9 cellular contexts compared by ENCODE assay signal in the genomic region with DNA sequence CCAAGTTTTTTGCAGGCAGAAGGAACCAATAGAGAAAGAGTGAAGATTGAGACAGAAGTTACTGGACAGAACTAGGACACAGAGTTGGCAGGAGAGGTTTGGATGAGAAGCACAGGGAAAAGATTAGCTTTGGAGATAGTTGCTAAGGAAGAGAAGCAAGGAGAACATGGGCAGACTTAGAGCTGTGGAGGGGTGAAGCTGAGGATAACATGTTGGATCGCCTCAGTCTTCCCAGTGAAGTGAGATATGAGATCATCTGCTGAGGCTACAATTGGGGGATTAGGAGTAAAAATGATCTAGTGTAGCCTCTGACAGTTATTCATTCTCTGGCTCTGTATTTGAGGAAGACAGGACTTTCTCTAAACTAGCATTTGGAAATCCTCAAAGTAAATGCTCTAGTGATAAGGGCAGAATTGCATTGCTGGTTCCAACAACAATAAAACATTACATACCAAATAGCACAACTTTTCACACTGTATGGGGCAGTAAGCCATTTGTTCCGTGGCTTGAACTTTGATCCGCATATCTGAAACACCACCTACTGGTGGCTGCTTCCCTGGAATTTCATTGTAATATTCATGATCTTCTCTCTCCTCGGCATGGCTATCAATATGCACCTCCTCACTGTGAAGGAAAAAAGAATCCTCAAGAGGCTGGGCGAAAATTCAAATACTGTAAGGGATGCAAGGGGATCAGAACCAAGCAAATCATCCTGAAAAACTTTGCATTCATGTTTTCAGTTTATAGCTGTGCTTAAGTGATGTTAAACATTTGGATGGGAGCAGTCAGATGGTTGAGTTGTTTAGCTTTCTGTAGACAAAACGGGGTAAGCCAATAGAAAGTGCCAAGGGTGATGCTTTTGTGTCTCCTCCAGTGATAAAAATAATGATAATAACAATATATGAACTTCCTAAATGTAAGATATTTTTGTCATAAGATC. TPM values are rescaled to one million over a fixed set of nuclear protein-coding genes. Genes with fewer than 3 reads are reported as not detected.
DNase-seq lines count a peak whose midpoint lies in the region; ATAC-seq and TF ChIP-seq lines count a peak whose summit lies in the region.
"Had no signal": no experiment of that assay in that cellular context is flagged by ENCODE, and none has a peak within 500 bp of the region (broad histone marks: within the 10 kb centered on the region; RNA-seq: fewer than 3 reads in every experiment).

No MANE protein-coding gene starts in this region.

- H3K27me3 ChIP-seq in liver (ENCODE audit: control insufficient read depth in 4 of 4, insufficient read depth in 4 of 4, low read length in 3 of 4): no peaks in the 10 kb centered on the region
- no peaks in the 10 kb centered on the region for H3K27me3 ChIP-seq in CD4-positive, alpha-beta T cell (ENCODE audit: control insufficient read depth, insufficient read depth, low read length)

- POLR2A ChIA-PET in CD4-positive, alpha-beta T cell (lab: Charles Lee): no interaction called here

- no peak overlapping the region for H3K27ac Mint-ChIP-seq in CD4-positive, alpha-beta T cell

- H3K4me3 ChIP-seq in AG10803 (ENCODE audit: low read length) (no peak overlapping the region), astrocyte of the cerebellum (ENCODE audit: low read depth, low read length) (no peak overlapping the region), liver (ENCODE audit: low read depth in 1 of 3, low read length in 3 of 3) (no peak overlapping the region)

- peak; percentile 69 for TF ChIP-seq CTCF in AG10803 (conservative IDR thresholded peaks at IDR 0.05; ENCODE audit: low read length)
- TF ChIP-seq CTCF in astrocyte of the cerebellum (IDR thresholded peaks at IDR 0.05; ENCODE audit: low read depth, low read length, missing control alignments): peak; percentile 63
- TF ChIP-seq CTCF in liver (IDR thresholded peaks at IDR 0.05; ENCODE audit: low read depth, low read length, missing input control): peak; percentile 55
- TF ChIP-seq CTCF in CD4-positive, alpha-beta T cell (IDR thresholded peaks at IDR 0.05): no peak

- TF ChIP-seq RAD21 in liver (IDR thresholded peaks at IDR 0.05): peak; percentile 71 to 78

- no peak overlapping the region for H3K27ac ChIP-seq in liver (ENCODE audit: low read depth in 1 of 2, low read length in 2 of 2)
- H3K27ac ChIP-seq in CD4-positive, alpha-beta T cell (ENCODE audit: low read depth, low read length): no peak overlapping the region

- H3K9ac ChIP-seq in liver (ENCODE audit: low read depth in 1 of 2, low read length in 2 of 2): no peak overlapping the region

- no peaks in the 10 kb centered on the region for H3K36me3 ChIP-seq in liver (ENCODE audit: control insufficient read depth in 4 of 4, insufficient read depth in 3 of 4, low read depth in 1 of 4, low read length in 3 of 4)

- intact Hi-C loops in CD4-positive, alpha-beta T cell (cut with DNase I, micrococcal nuclease): no loop called here

- peak; percentile 68 for DNase-seq in AG10803 (ENCODE audit: low read depth)
- peak; percentile 29 for DNase-seq in HuH-7 (ENCODE audit: low spot score)
- peak; percentile 53 for DNase-seq in astrocyte of the cerebellum (ENCODE audit: low read depth)
- no peak for DNase-seq in T1000 (lab: John Stamatoyannopoulos, UW)
- no peak for DNase-seq in AML-193 (lab: John Stamatoyannopoulos, UW)
- no peak for DNase-seq in CD4-positive, alpha-beta T cell
- no peak for DNase-seq in foreskin melanocyte

- H3K27me3 Mint-ChIP-seq in CD4-positive, alpha-beta T cell: no peaks in the 10 kb centered on the region

- H3K36me3 Mint-ChIP-seq in CD4-positive, alpha-beta T cell (ENCODE audit: low read depth): no peaks in the 10 kb centered on the region

- CTCF ChIA-PET in CD4-positive, alpha-beta T cell (lab: Charles Lee): interaction anchor here (0.7 kb wide), 1 partner anchor 119 kb away, joined by 3 read pairs; no protein-coding TSS in a partner anchor

- in situ Hi-C loops in astrocyte of the cerebellum (cut with HindIII; ENCODE audit: low sequenced_read_pairs): no loop called here

- H3K4me3 Mint-ChIP-seq in CD4-positive, alpha-beta T cell: no peak overlapping the region
- H3K4me3 Mint-ChIP-seq: central memory CD8-positive, alpha-beta T cell had no signal

- 20% methylated on average over 6 of the region's 6 CpGs for WGBS in liver

- H3K9me3 ChIP-seq in liver (ENCODE audit: control insufficient read depth in 4 of 4, low read length in 3 of 4): no peaks in the 10 kb centered on the region
- H3K9me3 ChIP-seq in CD4-positive, alpha-beta T cell (ENCODE audit: control insufficient read depth, low read length): no peaks in the 10 kb centered on the region

- no peaks in the 10 kb centered on the region for H3K9me3 Mint-ChIP-seq in CD4-positive, alpha-beta T cell
- H3K9me3 Mint-ChIP-seq: central memory CD8-positive, alpha-beta T cell had no signal

- ATAC-seq in CD4-positive, alpha-beta T cell (ENCODE audit: poor library complexity): no peak

- no peaks in the 10 kb centered on the region for H3K4me1 Mint-ChIP-seq in CD4-positive, alpha-beta T cell (ENCODE audit: low read depth)
- H3K4me1 Mint-ChIP-seq: central memory CD8-positive, alpha-beta T cell had no signal

- peaks cover 0 to 10% (median 3%) of the 10 kb centered on the region in 4 donors for H3K4me1 ChIP-seq in liver (ENCODE audit: control insufficient read depth in 4 of 4, insufficient read depth in 4 of 4, low read length in 3 of 4)

TF ChIP-seq in liver, 16 proteins besides CTCF, POLR2A, EP300 and RAD21:
- TF ChIP-seq, protein P1, sequence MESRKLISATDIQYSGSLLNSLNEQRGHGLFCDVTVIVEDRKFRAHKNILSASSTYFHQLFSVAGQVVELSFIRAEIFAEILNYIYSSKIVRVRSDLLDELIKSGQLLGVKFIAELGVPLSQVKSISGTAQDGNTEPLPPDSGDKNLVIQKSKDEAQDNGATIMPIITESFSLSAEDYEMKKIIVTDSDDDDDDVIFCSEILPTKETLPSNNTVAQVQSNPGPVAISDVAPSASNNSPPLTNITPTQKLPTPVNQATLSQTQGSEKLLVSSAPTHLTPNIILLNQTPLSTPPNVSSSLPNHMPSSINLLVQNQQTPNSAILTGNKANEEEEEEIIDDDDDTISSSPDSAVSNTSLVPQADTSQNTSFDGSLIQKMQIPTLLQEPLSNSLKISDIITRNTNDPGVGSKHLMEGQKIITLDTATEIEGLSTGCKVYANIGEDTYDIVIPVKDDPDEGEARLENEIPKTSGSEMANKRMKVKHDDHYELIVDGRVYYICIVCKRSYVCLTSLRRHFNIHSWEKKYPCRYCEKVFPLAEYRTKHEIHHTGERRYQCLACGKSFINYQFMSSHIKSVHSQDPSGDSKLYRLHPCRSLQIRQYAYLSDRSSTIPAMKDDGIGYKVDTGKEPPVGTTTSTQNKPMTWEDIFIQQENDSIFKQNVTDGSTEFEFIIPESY (IDR thresholded peaks at IDR 0.05): no peak
- TF ChIP-seq, protein P2, sequence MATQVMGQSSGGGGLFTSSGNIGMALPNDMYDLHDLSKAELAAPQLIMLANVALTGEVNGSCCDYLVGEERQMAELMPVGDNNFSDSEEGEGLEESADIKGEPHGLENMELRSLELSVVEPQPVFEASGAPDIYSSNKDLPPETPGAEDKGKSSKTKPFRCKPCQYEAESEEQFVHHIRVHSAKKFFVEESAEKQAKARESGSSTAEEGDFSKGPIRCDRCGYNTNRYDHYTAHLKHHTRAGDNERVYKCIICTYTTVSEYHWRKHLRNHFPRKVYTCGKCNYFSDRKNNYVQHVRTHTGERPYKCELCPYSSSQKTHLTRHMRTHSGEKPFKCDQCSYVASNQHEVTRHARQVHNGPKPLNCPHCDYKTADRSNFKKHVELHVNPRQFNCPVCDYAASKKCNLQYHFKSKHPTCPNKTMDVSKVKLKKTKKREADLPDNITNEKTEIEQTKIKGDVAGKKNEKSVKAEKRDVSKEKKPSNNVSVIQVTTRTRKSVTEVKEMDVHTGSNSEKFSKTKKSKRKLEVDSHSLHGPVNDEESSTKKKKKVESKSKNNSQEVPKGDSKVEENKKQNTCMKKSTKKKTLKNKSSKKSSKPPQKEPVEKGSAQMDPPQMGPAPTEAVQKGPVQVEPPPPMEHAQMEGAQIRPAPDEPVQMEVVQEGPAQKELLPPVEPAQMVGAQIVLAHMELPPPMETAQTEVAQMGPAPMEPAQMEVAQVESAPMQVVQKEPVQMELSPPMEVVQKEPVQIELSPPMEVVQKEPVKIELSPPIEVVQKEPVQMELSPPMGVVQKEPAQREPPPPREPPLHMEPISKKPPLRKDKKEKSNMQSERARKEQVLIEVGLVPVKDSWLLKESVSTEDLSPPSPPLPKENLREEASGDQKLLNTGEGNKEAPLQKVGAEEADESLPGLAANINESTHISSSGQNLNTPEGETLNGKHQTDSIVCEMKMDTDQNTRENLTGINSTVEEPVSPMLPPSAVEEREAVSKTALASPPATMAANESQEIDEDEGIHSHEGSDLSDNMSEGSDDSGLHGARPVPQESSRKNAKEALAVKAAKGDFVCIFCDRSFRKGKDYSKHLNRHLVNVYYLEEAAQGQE (IDR thresholded peaks at IDR 0.05): no peak
- TF ChIP-seq HNF4G (IDR thresholded peaks at IDR 0.05): peak; percentile 70
- no peak for TF ChIP-seq FOXA2 (IDR thresholded peaks at IDR 0.05)
- peak; percentile 40 for TF ChIP-seq SP1 (IDR thresholded peaks at IDR 0.05)
- peak; percentile 23 to 42 for TF ChIP-seq RXRA (IDR thresholded peaks at IDR 0.05)
- peak; percentile 83 to 86 for TF ChIP-seq HNF4A (conservative IDR thresholded peaks at IDR 0.05)

RNA-seq across cellular contexts. Expression of a gene that starts 22.2 kb away (rescaled TPM):
- 10 to 100 TPM; 58.7 to 63.4 TPM for total RNA-seq in liver
- polyA plus RNA-seq in liver: 10 to 100 TPM; 45.7 to 70.6 TPM
- 10 to 100 TPM; 41.0 to 45.3 TPM for total RNA-seq in CD4-positive, alpha-beta T cell

RNA-seq across cellular contexts. Expression of a gene that starts 44.9 kb away (rescaled TPM):
- 1 to 10 TPM; 3.8 to 9.7 TPM for total RNA-seq in liver
- polyA plus RNA-seq in liver: 1 to 10 TPM in 1 of 2 donors, under 1 TPM in 1; 0.30 to 3.3 TPM
- total RNA-seq in CD4-positive, alpha-beta T cell: 1 to 10 TPM; 5.2 to 6.3 TPM

Comparison
In these comparisons a context has a peak if more than half of its experiments do, and no peak if none do; other contexts are left out.
1. DNase-seq: peak in AG10803 (single experiment), HuH-7 (single experiment) and astrocyte of the cerebellum (single experiment); none in T1000 (single experiment), AML-193 (0 of 2), CD4-positive, alpha-beta T cell (0 of 10) and foreskin melanocyte (single experiment).